Comparison of ENCODE assay signal across 12 cellular contexts in the genomic region with DNA sequence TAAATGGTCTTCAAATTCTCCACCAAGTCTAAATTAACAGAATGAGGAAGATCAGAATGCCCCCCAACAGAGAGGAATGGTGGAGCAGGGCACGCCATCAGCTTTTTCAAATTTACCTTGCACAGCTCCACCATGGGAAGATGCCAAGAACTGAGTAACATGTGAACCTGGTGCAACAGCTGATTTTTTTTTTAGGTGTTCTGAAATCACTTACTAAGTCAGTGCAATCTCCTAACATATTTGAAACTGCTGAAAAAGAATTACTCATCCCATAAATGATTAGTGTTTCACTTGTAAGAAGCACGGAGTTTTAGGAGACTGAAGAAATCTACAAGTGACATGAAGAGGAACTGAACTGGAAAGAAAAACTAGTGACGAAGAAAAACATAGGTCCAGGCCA. TPM values are rescaled to one million over a fixed set of nuclear protein-coding genes. Genes with fewer than 3 reads are reported as not detected.
A peak's percentile ranks its signal among the peaks of the same experiment; 100 is the strongest.
DNase-seq lines count a peak whose midpoint lies in the region; ATAC-seq, FAIRE-seq and TF ChIP-seq lines count a peak whose summit lies in the region.
"Had no signal": no experiment of that assay in that cellular context is flagged by ENCODE, and none has a peak within 500 bp of the region (broad histone marks: within the 10 kb centered on the region; RNA-seq: fewer than 3 reads in every experiment).

No MANE protein-coding gene starts in this region.

- peaks cover 61% of the 10 kb centered on the region for H3K4me1 Mint-ChIP-seq in activated T-helper 2 cell treated with anti-CD3 and anti-CD28 coated beads, Interferon-gamma antibody, Interleukin-2, Interleukin-4, amounts not matched to agents 10 μg/mL and 5 μg/mL and 100 μg/mL, durations not matched to agents 14 hours and 24 hours and 36 hours (ENCODE audit: low read depth)

- dilution Hi-C loops in keratinocyte (cut with MboI; ENCODE audit: extremely low pct_ligation_motif_present, low sequenced_read_pairs), result loop anchor here (5.0 kb wide), 1 partner anchor 32 kb away; no protein-coding TSS in a partner anchor

- H3K4me2 ChIP-seq in keratinocyte (ENCODE audit: control insufficient read depth, extremely low read depth, insufficient read depth, low read depth, low read length), result peak overlapping the region; percentile 53

- H3K27me3 Mint-ChIP-seq in activated T-helper 2 cell treated with anti-CD3 and anti-CD28 coated beads, Interferon-gamma antibody, Interleukin-2, Interleukin-4, amounts not matched to agents 10 μg/mL and 5 μg/mL and 100 μg/mL, durations not matched to agents 14 hours and 24 hours and 36 hours (ENCODE audit: low read depth), result no peaks in the 10 kb centered on the region

- H3K4me1 ChIP-seq in cardiac muscle cell (ENCODE audit: low read depth) (peaks cover 63% of the 10 kb centered on the region), keratinocyte (ENCODE audit: control insufficient read depth, extremely low read depth, insufficient read depth, low read length) (peaks cover 66% of the 10 kb centered on the region), tibial artery (peaks cover 0 to 91% (median 57%) of the 10 kb centered on the region in 4 donors)

- FAIRE-seq in keratinocyte (lab: Jason Lieb, UNC), result peak; percentile 9

- H3K36me3 ChIP-seq in cardiac muscle cell (no peaks in the 10 kb centered on the region), keratinocyte (ENCODE audit: control insufficient read depth in 2 of 2, extremely low read depth in 1 of 2, insufficient read depth in 2 of 2, low read length in 2 of 2) (peaks cover 0 to 5% of the 10 kb centered on the region in 2 experiments), tibial artery (no peaks in the 10 kb centered on the region)

- DNase-seq in cardiac muscle cell (ENCODE audit: low read depth in 1 of 2, low spot score in 1 of 2) (peak in 1 of 2 donors; percentile 45), cardiac septum (ENCODE audit: low spot score) (no peak), keratinocyte (ENCODE audit: low read depth, low spot score) (no peak), tibial artery (no peak), C1 segment of cervical spinal cord (lab: John Stamatoyannopoulos, UW) (no peak), ecto neural progenitor cell (ENCODE audit: low spot score) (no peak)
- no peak for DNase-seq in activated T-helper 2 cell treated with anti-CD3 and anti-CD28 coated beads, Interferon-gamma antibody, Interleukin-2, Interleukin-4, amounts not matched to agents 10 μg/mL and 5 μg/mL and 100 μg/mL, durations not matched to agents 14 hours and 24 hours and 36 hours (ENCODE audit: low spot score)
- DNase-seq: effector CD4-positive, alpha-beta T cell; KBM-7; left colon; stimulated activated CD4-positive, alpha-beta T cell treated with anti-CD3 and anti-CD28 coated beads, Interleukin-2, amount 100 ng/mL, for 24 hours had no signal

- TF ChIP-seq CTCF in cardiac muscle cell (IDR thresholded peaks at IDR 0.05; ENCODE audit: low read depth, low read length) (no peak), keratinocyte (optimal IDR thresholded peaks at IDR 0.05 in 1 of 3, IDR thresholded peaks at IDR 0.05 in 1 of 3, conservative IDR thresholded peaks at IDR 0.05 in 1 of 3; ENCODE audit: extremely low read depth in 1 of 3, insufficient read depth in 2 of 3, low read length in 3 of 3) (no peak), tibial artery (IDR thresholded peaks at IDR 0.05) (no peak)

- no peak overlapping the region for H2AFZ ChIP-seq in keratinocyte (ENCODE audit: control insufficient read depth, low read length)

- peak overlapping the region; percentile 93 for H3K27ac ChIP-seq in cardiac muscle cell
- H3K27ac ChIP-seq in keratinocyte (ENCODE audit: control insufficient read depth, insufficient read depth, low read length), result peak overlapping the region; percentile 86
- H3K27ac ChIP-seq in tibial artery, result peak overlapping the region; percentile 64 to 67

- H3K9me1 ChIP-seq in keratinocyte (ENCODE audit: control insufficient read depth, extremely low read depth, insufficient read depth, low read length), result no peaks in the 10 kb centered on the region

- H3K9me3 ChIP-seq in cardiac muscle cell (ENCODE audit: low read depth) (no peaks in the 10 kb centered on the region), keratinocyte (ENCODE audit: control insufficient read depth, low read depth, low read length) (no peaks in the 10 kb centered on the region), tibial artery (no peaks in the 10 kb centered on the region)

- peaks cover 94% of the 10 kb centered on the region for H3K79me2 ChIP-seq in keratinocyte (ENCODE audit: control insufficient read depth, insufficient read depth, low read length)

- intact Hi-C loops in cardiac septum (cut with DNase I) (loop anchor here (5.0 kb wide), 1 partner anchor 162 kb away; no protein-coding TSS in a partner anchor), tibial artery (cut with DNase I; ENCODE audit: low total_unique reads) (loop anchor here (5.0 to 10.0 kb wide), 2 partner anchors 102 to 180 kb away; partner anchors contain the start of genes ABITRAM, CTNNAL1 and ELP1)
- intact Hi-C loops in activated T-helper 2 cell treated with anti-CD3 and anti-CD28 coated beads, Interferon-gamma antibody, Interleukin-2, Interleukin-4, amounts not matched to agents 10 μg/mL and 5 μg/mL and 100 μg/mL, durations not matched to agents 14 hours and 24 hours and 36 hours (cut with micrococcal nuclease), result loop anchor here (10.0 kb wide), 2 partner anchors 1140 to 1830 kb away; partner anchors contain the start of genes RAD23B and TXN

- H3K4me3 Mint-ChIP-seq in activated T-helper 2 cell treated with anti-CD3 and anti-CD28 coated beads, Interferon-gamma antibody, Interleukin-2, Interleukin-4, amounts not matched to agents 10 μg/mL and 5 μg/mL and 100 μg/mL, durations not matched to agents 14 hours and 24 hours and 36 hours (ENCODE audit: low read depth), result no peak overlapping the region

- H3K9me3 Mint-ChIP-seq in activated T-helper 2 cell treated with anti-CD3 and anti-CD28 coated beads, Interferon-gamma antibody, Interleukin-2, Interleukin-4, amounts not matched to agents 10 μg/mL and 5 μg/mL and 100 μg/mL, durations not matched to agents 14 hours and 24 hours and 36 hours, result no peaks in the 10 kb centered on the region

- peak overlapping the region; percentile 56 for H3K27ac Mint-ChIP-seq in activated T-helper 2 cell treated with anti-CD3 and anti-CD28 coated beads, Interferon-gamma antibody, Interleukin-2, Interleukin-4, amounts not matched to agents 10 μg/mL and 5 μg/mL and 100 μg/mL, durations not matched to agents 14 hours and 24 hours and 36 hours

- H4K20me1 ChIP-seq in keratinocyte (ENCODE audit: control insufficient read depth, extremely low read depth, insufficient read depth, low read length), result peaks cover 7% of the 10 kb centered on the region

- H3K27me3 ChIP-seq in cardiac muscle cell, result no peaks in the 10 kb centered on the region
- H3K27me3 ChIP-seq in keratinocyte (ENCODE audit: control insufficient read depth, extremely low read depth, insufficient read depth, low read length), result no peaks in the 10 kb centered on the region
- H3K27me3 ChIP-seq in tibial artery, result no peaks in the 10 kb centered on the region

- no peak for ATAC-seq in GM19455 (IDR thresholded peaks at IDR 0.05; ENCODE audit: unreplicated experiment)
- ATAC-seq: left colon had no signal

- no peak overlapping the region for H3K4me3 ChIP-seq in cardiac muscle cell
- H3K4me3 ChIP-seq in keratinocyte (ENCODE audit: control insufficient read depth in 2 of 3, extremely low read depth in 1 of 3, insufficient read depth in 2 of 3, low read depth in 1 of 3, low read length in 3 of 3), result no peak overlapping the region
- H3K4me3 ChIP-seq in tibial artery, result no peak overlapping the region

- peaks cover 40% of the 10 kb centered on the region for H3K36me3 Mint-ChIP-seq in activated T-helper 2 cell treated with anti-CD3 and anti-CD28 coated beads, Interferon-gamma antibody, Interleukin-2, Interleukin-4, amounts not matched to agents 10 μg/mL and 5 μg/mL and 100 μg/mL, durations not matched to agents 14 hours and 24 hours and 36 hours (ENCODE audit: low read depth)

- peak overlapping the region; percentile 62 for H3K9ac ChIP-seq in keratinocyte (ENCODE audit: control insufficient read depth, extremely low read depth, insufficient read depth, low read length)

RNA-seq across cellular contexts. Expression of gene TMEM245, which starts 5.1 kb away (rescaled TPM):
- total RNA-seq in cardiac muscle cell (63.7 and 88.1 TPM in 2 replicates), cardiac septum (73.7 TPM)
- polyA plus RNA-seq in cardiac muscle cell (75.6 and 117 TPM in 2 replicates), keratinocyte (40.0 to 46.1 TPM (median 41.6 TPM) in 3 replicates)
- 24.0 and 25.8 TPM in 2 replicates for total RNA-seq in activated T-helper 2 cell treated with anti-CD3 and anti-CD28 coated beads, Interferon-gamma antibody, Interleukin-2, Interleukin-4, amounts not matched to agents 10 μg/mL and 5 μg/mL and 100 μg/mL, durations not matched to agents 14 hours and 24 hours and 36 hours
- polyA plus RNA-seq in keratinocyte (2011; ENCODE audit: low read depth), result 7.0 TPM
- 12.6 and 23.7 TPM in 2 replicates for polyA plus RNA-seq in keratinocyte (2011; cell fraction: cytosol; rRNA removed)
- polyA plus RNA-seq in keratinocyte (2011; cell fraction: nucleus; rRNA removed), result 56.7 and 60.9 TPM in 2 replicates
- polyA plus RNA-seq in keratinocyte (2012; ENCODE audit: low replicate concordance), result 14.0 and 27.5 TPM in 2 replicates
- polyA minus RNA-seq in keratinocyte, result 74.8 to 108 TPM (median 101 TPM) in 3 replicates
- polyA minus RNA-seq in keratinocyte (2011; cell fraction: cytosol; rRNA and poly(A)+ RNA removed), result 33.6 TPM
- 82.5 and 161 TPM in 2 replicates for polyA minus RNA-seq in keratinocyte (2011; cell fraction: nucleus; rRNA and poly(A)+ RNA removed)

RNA-seq across cellular contexts. Expression of gene FRRS1L, which starts 52.4 kb away (rescaled TPM):
- total RNA-seq in cardiac muscle cell, result 0.07 and 0.30 TPM in 2 replicates
- 0.38 and 0.65 TPM in 2 replicates for polyA plus RNA-seq in cardiac muscle cell
- 0.81 TPM for total RNA-seq in cardiac septum
- total RNA-seq in activated T-helper 2 cell treated with anti-CD3 and anti-CD28 coated beads, Interferon-gamma antibody, Interleukin-2, Interleukin-4, amounts not matched to agents 10 μg/mL and 5 μg/mL and 100 μg/mL, durations not matched to agents 14 hours and 24 hours and 36 hours, result not detected in 2 replicates
- polyA plus RNA-seq in keratinocyte, result 0.01 to 0.03 TPM in 2 of 3 replicates, not detected in the other
- not detected for polyA plus RNA-seq in keratinocyte (2011; ENCODE audit: low read depth)
- polyA plus RNA-seq in keratinocyte (2011; cell fraction: cytosol; rRNA removed), result 0.01 and 0.04 TPM in 2 replicates
- polyA plus RNA-seq in keratinocyte (2011; cell fraction: nucleus; rRNA removed), result 0.09 TPM in 1 of 2 replicates, not detected in the other
- polyA plus RNA-seq in keratinocyte (2012; ENCODE audit: low replicate concordance), result 0.01 TPM in 1 of 2 replicates, not detected in the other
- not detected in 3 replicates for polyA minus RNA-seq in keratinocyte
- not detected for polyA minus RNA-seq in keratinocyte (2011; cell fraction: cytosol; rRNA and poly(A)+ RNA removed)
- polyA minus RNA-seq in keratinocyte (2011; cell fraction: nucleus; rRNA and poly(A)+ RNA removed), result 0.08 TPM in 1 of 2 replicates, not detected in the other
